10 cellular contexts compared by ENCODE assay signal in genomic region chr3:102006812-102007485, GRCh38.
A peak's percentile ranks its signal among the peaks of the same experiment; 100 is the strongest.
DNase-seq lines count a peak whose midpoint lies in the region; ATAC-seq and TF ChIP-seq lines count a peak whose summit lies in the region.
"Had no signal": no experiment of that assay in that cellular context is flagged by ENCODE, and none has a peak within 500 bp of the region (broad histone marks: within the 10 kb centered on the region; RNA-seq: fewer than 3 reads in every experiment).

No MANE protein-coding gene starts in this region.

- H3K4me3 ChIP-seq in HFF-Myc (replicated peaks; ENCODE audit: low read depth, low read length), result no peak overlapping the region

- DNase-seq in HFF-Myc (ENCODE audit: extremely low read depth, low read depth) (peak; percentile 78), RPMI8226 (peak; percentile 41), foreskin melanocyte (peak; percentile 40), stromal cell of bone marrow (ENCODE audit: low read depth) (peak; percentile 98), endothelial cell (ENCODE audit: low spot score) (no peak)
- no peak for DNase-seq in NK-92 treated with Interleukin-12 subunit alpha and Interleukin-12 subunit beta, amount 100 ng/mL, for 24 hours (lab: John Stamatoyannopoulos, UW)
- DNase-seq: nephron progenitor cell; stimulated activated naive B cell treated with anti-CD40 and anti-IgM and Interleukin-4, amounts not matched to agents 10 μg/mL and 1 μg/mL and 100 μg/mL, for 72 hours had no signal

- no peaks in the 10 kb centered on the region for H3K27me3 Mint-ChIP-seq in endothelial cell (ENCODE audit: unreplicated experiment)
- H3K27me3 Mint-ChIP-seq: stimulated activated naive B cell treated with anti-CD40 and anti-IgM and Interleukin-4, amounts not matched to agents 10 μg/mL and 1 μg/mL and 100 μg/mL, for 72 hours had no signal

- H3K36me3 Mint-ChIP-seq in endothelial cell (ENCODE audit: low read depth, unreplicated experiment), result no peaks in the 10 kb centered on the region

- TF ChIP-seq CTCF in HFF-Myc (IDR thresholded peaks at IDR 0.05; ENCODE audit: low read depth, low read length, missing control alignments) (no peak), endothelial cell (IDR thresholded peaks at IDR 0.05; ENCODE audit: unreplicated experiment) (no peak)

- no peak overlapping the region for H3K4me3 Mint-ChIP-seq in endothelial cell (ENCODE audit: unreplicated experiment)
- H3K4me3 Mint-ChIP-seq: nephron progenitor cell; stimulated activated naive B cell treated with anti-CD40 and anti-IgM and Interleukin-4, amounts not matched to agents 10 μg/mL and 1 μg/mL and 100 μg/mL, for 72 hours had no signal

- H3K4me1 Mint-ChIP-seq in endothelial cell (ENCODE audit: unreplicated experiment), result no peaks in the 10 kb centered on the region
- H3K4me1 Mint-ChIP-seq: nephron progenitor cell had no signal

- ATAC-seq in HG02885 (IDR thresholded peaks at IDR 0.05; ENCODE audit: poor library complexity, unreplicated experiment), result no peak
- no peak for ATAC-seq in GM21786 (IDR thresholded peaks at IDR 0.05; ENCODE audit: unreplicated experiment)
- ATAC-seq: stimulated activated naive B cell treated with anti-CD40 and anti-IgM and Interleukin-4, amounts not matched to agents 10 μg/mL and 1 μg/mL and 100 μg/mL, for 72 hours had no signal

- no peaks in the 10 kb centered on the region for H3K9me3 Mint-ChIP-seq in endothelial cell (ENCODE audit: unreplicated experiment)

- no peak overlapping the region for H3K27ac Mint-ChIP-seq in endothelial cell (ENCODE audit: unreplicated experiment)
- H3K27ac Mint-ChIP-seq: nephron progenitor cell; stimulated activated naive B cell treated with anti-CD40 and anti-IgM and Interleukin-4, amounts not matched to agents 10 μg/mL and 1 μg/mL and 100 μg/mL, for 72 hours had no signal

Comparison
In these comparisons a context has a peak if more than half of its experiments do, and no peak if none do; other contexts are left out.
1. DNase-seq: peak in HFF-Myc (single experiment), RPMI8226 (single experiment), foreskin melanocyte (single experiment) and stromal cell of bone marrow (single experiment); none in endothelial cell (single experiment) and NK-92 treated with Interleukin-12 subunit alpha and Interleukin-12 subunit beta, amount 100 ng/mL, for 24 hours (single experiment).